ENCODE assay signal across 16 cellular contexts in the genomic region with DNA sequence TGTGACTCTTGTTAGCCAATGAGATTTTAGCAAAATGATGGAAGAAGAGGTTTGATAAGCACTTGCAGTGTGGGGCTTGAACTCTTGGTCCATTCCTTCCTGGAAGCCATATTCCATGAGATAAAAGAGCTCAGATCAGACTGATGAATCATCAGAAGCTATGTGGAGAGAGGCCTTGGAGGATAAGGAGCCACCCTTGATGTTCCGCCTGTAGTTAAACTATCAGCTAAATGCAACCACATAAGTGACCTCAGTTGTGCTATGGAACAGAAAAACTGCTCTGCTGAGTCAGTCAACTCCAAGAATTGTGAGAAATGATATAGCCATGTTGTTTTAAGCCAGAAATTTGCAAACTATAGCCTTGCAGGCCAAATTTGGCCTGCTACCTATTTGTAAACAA. TPM values are rescaled to one million over a fixed set of nuclear protein-coding genes. Genes with fewer than 3 reads are reported as not detected.
"Had no signal": no experiment of that assay in that cellular context is flagged by ENCODE, and none has a peak within 500 bp of the region (broad histone marks: within the 10 kb centered on the region; RNA-seq: fewer than 3 reads in every experiment).

No MANE protein-coding gene starts in this region.

- H3K4me3 ChIP-seq: gastrocnemius medialis, heart left ventricle, right atrium auricular region, testis had no signal

- DNase-seq: activated CD4-positive, alpha-beta memory T cell treated with anti-CD3 and anti-CD28 coated beads, Interleukin-2, amount 10 ng/mL, durations not matched to agents 7 days and 5 days; activated CD4-positive, alpha-beta T cell treated with anti-CD3 and anti-CD28 coated beads for 4 hours; activated CD8-positive, alpha-beta memory T cell treated with anti-CD3 and anti-CD28 coated beads, Interleukin-2, amount 10 ng/mL, durations not matched to agents 7 days and 5 days; activated naive CD4-positive, alpha-beta T cell treated with Interleukin-2 at 50 U/mL for 16 hours; anterior cingulate cortex; gastrocnemius medialis; heart left ventricle; kidney glomerular epithelial cell; left ventricle myocardium superior; stimulated activated CD4-positive, alpha-beta T cell treated with anti-CD3 and anti-CD28 coated beads, Interleukin-4, amount 100 ng/mL, for 4 hours; T-helper 2 cell; testis had no signal

RNA-seq across cellular contexts. Expression of a gene that starts 27.7 kb away (rescaled TPM):
- total RNA-seq: activated CD4-positive, alpha-beta memory T cell treated with anti-CD3 and anti-CD28 coated beads, Interleukin-2, amount 10 ng/mL, durations not matched to agents 7 days and 5 days; activated CD8-positive, alpha-beta memory T cell treated with anti-CD3 and anti-CD28 coated beads, Interleukin-2, amount 10 ng/mL, durations not matched to agents 7 days and 5 days; activated T-helper 17 cell treated with anti-CD3 and anti-CD28 coated beads, Interleukin-2, amount 50 U/mL, for 72 hours; dermis microvascular lymphatic vessel endothelial cell; mononuclear cell had no signal
